ENCODE assay signal across 19 cellular contexts in the genomic region with DNA sequence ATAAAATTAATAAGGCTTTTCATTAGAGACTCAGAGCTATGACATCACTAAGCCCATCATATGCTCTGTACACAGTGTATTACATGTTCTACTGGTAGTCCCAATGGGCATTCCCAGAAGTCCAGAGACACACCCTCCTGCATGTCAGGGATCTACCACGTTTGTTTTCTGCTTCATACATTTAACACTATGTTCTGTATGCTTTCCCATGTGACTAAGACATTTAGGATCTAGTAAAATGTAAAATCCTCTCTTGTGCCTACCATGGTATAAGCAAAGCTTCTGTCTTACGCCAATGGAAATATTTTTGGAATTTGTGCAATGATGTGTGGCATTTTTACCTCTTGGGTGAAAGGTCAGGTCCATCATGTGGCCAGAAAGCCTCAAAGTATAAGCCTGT.
DNase-seq lines count a peak whose midpoint lies in the region; ATAC-seq, FAIRE-seq and TF ChIP-seq lines count a peak whose summit lies in the region.
"Had no signal": no experiment of that assay in that cellular context is flagged by ENCODE, and none has a peak within 500 bp of the region (broad histone marks: within the 10 kb centered on the region; RNA-seq: fewer than 3 reads in every experiment).

No MANE protein-coding gene starts in this region.

- BruUV-seq in IMR-90 (replicated peaks; lab: Mats Ljungman, UMichigan): no TSS peak

- no peaks in the 10 kb centered on the region for H3K36me3 Mint-ChIP-seq in naive thymus-derived CD8-positive, alpha-beta T cell
- H3K36me3 Mint-ChIP-seq: activated naive CD8-positive, alpha-beta T cell treated with anti-CD3 and anti-CD28 coated beads for 36 hours had no signal

- no peaks in the 10 kb centered on the region for H3K79me1 ChIP-seq in IMR-90 (ENCODE audit: low read depth in 1 of 2, low read length in 2 of 2)

- H3K56ac ChIP-seq in IMR-90 (ENCODE audit: extremely low read depth, insufficient read depth, low read length): no peak overlapping the region

- TF ChIP-seq POLR2A in IMR-90 (IDR thresholded peaks at IDR 0.05; ENCODE audit: low read depth, low read length): no peak
- no peak for TF ChIP-seq POLR2A in tibial nerve (IDR thresholded peaks at IDR 0.05)

- H3K4me3 Mint-ChIP-seq in naive thymus-derived CD8-positive, alpha-beta T cell: no peak overlapping the region
- H3K4me3 Mint-ChIP-seq: activated naive CD8-positive, alpha-beta T cell treated with anti-CD3 and anti-CD28 coated beads for 36 hours; activated T-cell treated with anti-CD3 and anti-CD28 coated beads, Interleukin-2, amount 50 U/mL, for 72 hours had no signal

- no peak overlapping the region for H2AK5ac ChIP-seq in IMR-90 (ENCODE audit: low read depth, low read length)

- TF ChIP-seq CTCF in IMR-90 (conservative IDR thresholded peaks at IDR 0.05; ENCODE audit: low read depth, low read length) (no peak), fibroblast of villous mesenchyme (IDR thresholded peaks at IDR 0.05; ENCODE audit: insufficient read depth, low read depth, low read length) (no peak), tibial nerve (IDR thresholded peaks at IDR 0.05) (no peak)

- CTCF ChIA-PET in IMR-90 (lab: Yijun Ruan, JAX): no interaction called here

- no peak overlapping the region for H2BK20ac ChIP-seq in IMR-90 (ENCODE audit: low read depth, low read length)

- no peaks in the 10 kb centered on the region for H3K9me3 Mint-ChIP-seq in naive thymus-derived CD8-positive, alpha-beta T cell
- H3K9me3 Mint-ChIP-seq: activated naive CD8-positive, alpha-beta T cell treated with anti-CD3 and anti-CD28 coated beads for 36 hours; activated T-cell treated with anti-CD3 and anti-CD28 coated beads, Interleukin-2, amount 50 U/mL, for 72 hours had no signal

- peak; percentile 48 for ATAC-seq in IMR-90 (ENCODE audit: low read depth)
- ATAC-seq in naive thymus-derived CD8-positive, alpha-beta T cell: no peak
- ATAC-seq: activated T-cell treated with anti-CD3 and anti-CD28 coated beads, Interleukin-2, amount 50 U/mL, for 72 hours; GM12878; left lobe of liver had no signal

- H3K4ac ChIP-seq in IMR-90 (ENCODE audit: low read depth, low read length): no peak overlapping the region

- no peak overlapping the region for H4K8ac ChIP-seq in IMR-90 (ENCODE audit: low read depth in 2 of 2, low read length in 2 of 2)

- H2BK15ac ChIP-seq in IMR-90 (ENCODE audit: low read depth, low read length): no peak overlapping the region

- FAIRE-seq in GM19239 (lab: Jason Lieb, UNC): no peak
- FAIRE-seq: GM12878 had no signal

- H3K9me3 ChIP-seq in IMR-90 (ENCODE audit: control insufficient read depth, insufficient read depth, low read length) (no peaks in the 10 kb centered on the region), tibial nerve (no peaks in the 10 kb centered on the region)
- H3K9me3 ChIP-seq: BE2C, SJCRH30 had no signal

- no peak overlapping the region for H2BK120ac ChIP-seq in IMR-90 (ENCODE audit: low read depth, low read length)

- no peak overlapping the region for H3K18ac ChIP-seq in IMR-90 (ENCODE audit: low read depth, low read length)

- intact Hi-C loops in IMR-90 (cut with micrococcal nuclease): no loop called here

- no peaks in the 10 kb centered on the region for H3K27me3 ChIP-seq in IMR-90 (ENCODE audit: control insufficient read depth, insufficient read depth, low read length)
- H3K27me3 ChIP-seq in tibial nerve: no peaks in the 10 kb centered on the region
- H3K27me3 ChIP-seq: SJCRH30 had no signal

- no peak overlapping the region for H2AK9ac ChIP-seq in IMR-90 (replicated peaks; ENCODE audit: low read depth, low read length, poor library complexity)

- H3K4me1 ChIP-seq in IMR-90 (ENCODE audit: control insufficient read depth, insufficient read depth, low read length) (peaks cover 3% of the 10 kb centered on the region), tibial nerve (peaks cover 0 to 18% (median 9%) of the 10 kb centered on the region in 4 donors)
- H3K4me1 ChIP-seq: BE2C had no signal

- dilution Hi-C loops in IMR-90 (cut with HindIII; ENCODE audit: low sequenced_read_pairs, unreplicated experiment): no loop called here

- no peak overlapping the region for H2AFZ ChIP-seq in IMR-90 (replicated peaks; ENCODE audit: low read length, poor library complexity)

- H3K9ac ChIP-seq in IMR-90 (ENCODE audit: low read depth, low read length): no peak overlapping the region

- no CpG with 5 or more reads among the region's 2 CpGs for WGBS in IMR-90 (ENCODE audit: extremely low coverage in 2 of 2, insufficient read length in 1 of 2), 2 experiments
- 32 to 34% methylated on average over 2 of the region's 2 CpGs for WGBS in tibial nerve, 2 donors

- H3K27ac Mint-ChIP-seq in naive thymus-derived CD8-positive, alpha-beta T cell: no peak overlapping the region
- H3K27ac Mint-ChIP-seq: activated naive CD8-positive, alpha-beta T cell treated with anti-CD3 and anti-CD28 coated beads for 36 hours had no signal

- no peak overlapping the region for H2BK5ac ChIP-seq in IMR-90 (ENCODE audit: low read depth, low read length, poor library complexity, severe bottlenecking)

- no peaks in the 10 kb centered on the region for H3K4me1 Mint-ChIP-seq in naive thymus-derived CD8-positive, alpha-beta T cell
- H3K4me1 Mint-ChIP-seq: activated naive CD8-positive, alpha-beta T cell treated with anti-CD3 and anti-CD28 coated beads for 36 hours had no signal

- H3K27ac ChIP-seq in IMR-90 (ENCODE audit: insufficient read depth, low read length): no peak overlapping the region
- peak overlapping the region in 2 of 4 donors; percentile 48 to 54 for H3K27ac ChIP-seq in tibial nerve
- H3K27ac ChIP-seq: SJCRH30 had no signal

- POLR2A ChIA-PET in IMR-90 (lab: Charles Lee; ENCODE audit: unreplicated experiment): no interaction called here
- POLR2A ChIA-PET in naive thymus-derived CD8-positive, alpha-beta T cell (lab: Charles Lee): no interaction called here

- no peaks in the 10 kb centered on the region for H3K36me3 ChIP-seq in IMR-90 (ENCODE audit: control insufficient read depth, insufficient read depth, low read length)
- no peaks in the 10 kb centered on the region for H3K36me3 ChIP-seq in tibial nerve
- H3K36me3 ChIP-seq: BE2C, SJCRH30 had no signal

- in situ Hi-C loops in IMR-90 (cut with MboI; ENCODE audit: low sequenced_read_pairs): no loop called here

- H4K91ac ChIP-seq in IMR-90 (ENCODE audit: insufficient read depth, low read depth, low read length): no peak overlapping the region

- peaks cover 4 to 13% (median 9%) of the 10 kb centered on the region in 5 donors for H3K27me3 Mint-ChIP-seq in naive thymus-derived CD8-positive, alpha-beta T cell

- DNase-seq in IMR-90 (peak; percentile 14), astrocyte of the hippocampus (ENCODE audit: low read depth, low spot score) (peak; percentile 49), fibroblast of villous mesenchyme (ENCODE audit: low read depth) (peak; percentile 47), tibial nerve (ENCODE audit: low spot score in 2 of 2) (no peak), DMS153 (lab: John Stamatoyannopoulos, UW) (no peak), GM19239 (ENCODE audit: insufficient read length, low spot score) (no peak)
- no peak for DNase-seq in naive thymus-derived CD8-positive, alpha-beta T cell
- DNase-seq: activated naive CD8-positive, alpha-beta T cell treated with anti-CD3 and anti-CD28 coated beads for 36 hours; activated T-cell treated with anti-CD3 and anti-CD28 coated beads, Interleukin-2, amount 50 U/mL, for 72 hours; BE2C; central memory CD4-positive, alpha-beta T cell; effector CD8-positive, alpha-beta T cell; GDM1; H7; KG1; NCI-H526; SJCRH30 had no signal

- H3K23ac ChIP-seq in IMR-90 (ENCODE audit: low read depth, low read length): no peak overlapping the region

- H3K9me1 ChIP-seq in IMR-90 (ENCODE audit: insufficient read depth, low read length): no peaks in the 10 kb centered on the region

- H3K4me2 ChIP-seq in IMR-90 (ENCODE audit: low read depth, low read length): no peak overlapping the region

- H3K4me3 ChIP-seq in IMR-90 (ENCODE audit: insufficient read depth, low read depth, low read length): no peak overlapping the region
- H3K4me3 ChIP-seq in fibroblast of villous mesenchyme (ENCODE audit: low read depth, low read length): no peak overlapping the region
- H3K4me3 ChIP-seq in tibial nerve: no peak overlapping the region
- H3K4me3 ChIP-seq: GM12878, SJCRH30 had no signal

- H4K5ac ChIP-seq in IMR-90 (ENCODE audit: low read depth, low read length): no peak overlapping the region

- no peak overlapping the region for H3K14ac ChIP-seq in IMR-90 (replicated peaks; ENCODE audit: low read depth, low read length)

- no peaks in the 10 kb centered on the region for H4K20me1 ChIP-seq in IMR-90 (ENCODE audit: insufficient read depth, low read length)

- TF ChIP-seq RAD21 in IMR-90 (IDR thresholded peaks at IDR 0.05; ENCODE audit: low read length): no peak

- TF ChIP-seq EP300 in tibial nerve (IDR thresholded peaks at IDR 0.05): peak; percentile 52 to 61

TF ChIP-seq in IMR-90, 13 proteins besides CTCF, POLR2A, EP300 and RAD21 (continues in another document):
- TF ChIP-seq CEBPB (IDR thresholded peaks at IDR 0.05; ENCODE audit: low read depth, low read length) (no peak), MAFK (IDR thresholded peaks at IDR 0.05; ENCODE audit: low read depth, low read length) (no peak), MXI1 (IDR thresholded peaks at IDR 0.05; ENCODE audit: borderline replicate concordance, low read depth, low read length) (no peak), BHLHE40 (IDR thresholded peaks at IDR 0.05; ENCODE audit: low read depth, low read length) (no peak), SMC3 (IDR thresholded peaks at IDR 0.05; ENCODE audit: low read depth, low read length) (no peak), CHD1 (IDR thresholded peaks at IDR 0.05; ENCODE audit: low read depth, low read length) (no peak), NFE2L2 (IDR thresholded peaks at IDR 0.05; ENCODE audit: low read depth, low read length) (no peak), RFX5 (IDR thresholded peaks at IDR 0.05; ENCODE audit: low read depth, low read length) (no peak), MAZ (IDR thresholded peaks at IDR 0.05; ENCODE audit: borderline replicate concordance, low read depth, low read length) (no peak), FOS (IDR thresholded peaks at IDR 0.05; ENCODE audit: low read depth, low read length) (no peak)
- TF ChIP-seq, protein P1, sequence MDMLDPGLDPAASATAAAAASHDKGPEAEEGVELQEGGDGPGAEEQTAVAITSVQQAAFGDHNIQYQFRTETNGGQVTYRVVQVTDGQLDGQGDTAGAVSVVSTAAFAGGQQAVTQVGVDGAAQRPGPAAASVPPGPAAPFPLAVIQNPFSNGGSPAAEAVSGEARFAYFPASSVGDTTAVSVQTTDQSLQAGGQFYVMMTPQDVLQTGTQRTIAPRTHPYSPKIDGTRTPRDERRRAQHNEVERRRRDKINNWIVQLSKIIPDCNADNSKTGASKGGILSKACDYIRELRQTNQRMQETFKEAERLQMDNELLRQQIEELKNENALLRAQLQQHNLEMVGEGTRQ (IDR thresholded peaks at IDR 0.05; ENCODE audit: low read depth, low read length): no peak

Comparison
In these comparisons a context has a peak if more than half of its experiments do, and no peak if none do; other contexts are left out.
1. DNase-seq: peak in IMR-90 (single experiment), astrocyte of the hippocampus (single experiment) and fibroblast of villous mesenchyme (single experiment); none in tibial nerve (0 of 2), naive thymus-derived CD8-positive, alpha-beta T cell (0 of 10), DMS153 (single experiment) and GM19239 (single experiment).